In the genomic region with DNA sequence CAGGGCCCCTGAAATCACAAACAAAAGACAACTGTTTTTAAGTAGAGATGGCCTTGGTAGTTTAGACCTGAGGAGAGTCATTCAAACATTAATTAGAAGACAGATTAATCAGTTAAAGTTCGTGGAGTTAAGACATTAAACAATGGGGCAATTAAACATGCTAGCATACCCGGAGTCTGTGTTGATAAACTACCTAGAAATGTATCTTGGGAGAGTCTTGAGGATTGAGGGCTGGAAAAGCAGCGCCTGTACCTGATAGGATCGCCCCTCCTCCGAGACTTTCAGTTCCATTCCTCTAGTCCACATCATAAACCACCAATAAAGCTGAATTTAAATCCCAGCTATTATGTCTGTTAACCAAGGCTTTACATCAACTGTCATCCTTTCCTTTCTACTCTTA, we compare ENCODE assay signal across 9 cellular contexts. TPM values are rescaled to one million over a fixed set of nuclear protein-coding genes. Genes with fewer than 3 reads are reported as not detected.
A peak's percentile ranks its signal among the peaks of the same experiment; 100 is the strongest.
DNase-seq lines count a peak whose midpoint lies in the region; ATAC-seq, FAIRE-seq and TF ChIP-seq lines count a peak whose summit lies in the region.
"Had no signal": no experiment of that assay in that cellular context is flagged by ENCODE, and none has a peak within 500 bp of the region (broad histone marks: within the 10 kb centered on the region; RNA-seq: fewer than 3 reads in every experiment).

No MANE protein-coding gene starts in this region.

- H3K4me1 Mint-ChIP-seq in natural killer cell treated with Interleukin-12 subunit alpha and Interleukin-12 subunit beta and Interleukin-15 and Interleukin-18, amount 100 ng/mL, for 72 hours (ENCODE audit: low read depth in 2 of 2) = peaks cover 11 to 14% of the 10 kb centered on the region in 2 donors

- TF ChIP-seq POLR2A in GM12891 (IDR thresholded peaks at IDR 0.05; ENCODE audit: low read depth, low read length) (no peak), GM18505 (IDR thresholded peaks at IDR 0.05; ENCODE audit: borderline replicate concordance, extremely low read depth, insufficient read depth, insufficient read length) (no peak)

- intact Hi-C loops in dorsolateral prefrontal cortex (cut with DNase I) = loop anchor here (5.0 to 10.0 kb wide), 2 partner anchors 54 to 1773 kb away; partner anchors contain the start of genes DNAI7 (in 2 of the 2), ETFRF1 (in 2 of the 2) and MED21 (in 1 of the 2)

- H3K36me3 Mint-ChIP-seq in natural killer cell treated with Interleukin-12 subunit alpha and Interleukin-12 subunit beta and Interleukin-15 and Interleukin-18, amount 100 ng/mL, for 72 hours = no peaks in the 10 kb centered on the region

- peaks cover 6% of the 10 kb centered on the region for H3K4me1 ChIP-seq in BE2C

- H3K27ac Mint-ChIP-seq in natural killer cell treated with Interleukin-12 subunit alpha and Interleukin-12 subunit beta and Interleukin-15 and Interleukin-18, amount 100 ng/mL, for 72 hours = peak overlapping the region in 1 of 2 donors; percentile 83

- H3K4me3 ChIP-seq in BE2C (ENCODE audit: low read depth, low read length) = peak overlapping the region; percentile 76
- H3K4me3 ChIP-seq in dorsolateral prefrontal cortex = peak overlapping the region; percentile 69 to 97 (median 86)

- H3K27ac ChIP-seq in dorsolateral prefrontal cortex = peak overlapping the region in 54 of 59 donors; percentile 67 to 96 (median 86)

- no peaks in the 10 kb centered on the region for H3K9me3 ChIP-seq in BE2C

- H3K36me3 ChIP-seq in BE2C = 0 out of 2 replicates have a peak, but pooled peaks cover 3% of the 10 kb centered on the region

- TF ChIP-seq CTCF in BE2C (IDR thresholded peaks at IDR 0.05; ENCODE audit: low read depth, low read length) = no peak
- TF ChIP-seq CTCF in dorsolateral prefrontal cortex (IDR thresholded peaks at IDR 0.05 in 54 of 56, conservative IDR thresholded peaks at IDR 0.05 in 2 of 56; ENCODE audit: low read depth in 1 of 56, partially characterized antibody in 56 of 56) = no peak

- peak overlapping the region; percentile 90 for H3K4me3 Mint-ChIP-seq in natural killer cell treated with Interleukin-12 subunit alpha and Interleukin-12 subunit beta and Interleukin-15 and Interleukin-18, amount 100 ng/mL, for 72 hours

- no peaks in the 10 kb centered on the region for H3K27me3 ChIP-seq in BE2C
- H3K27me3 ChIP-seq in dorsolateral prefrontal cortex = no peaks in the 10 kb centered on the region

- no peaks in the 10 kb centered on the region for H3K27me3 Mint-ChIP-seq in natural killer cell treated with Interleukin-12 subunit alpha and Interleukin-12 subunit beta and Interleukin-15 and Interleukin-18, amount 100 ng/mL, for 72 hours

- H3K9me3 Mint-ChIP-seq in natural killer cell treated with Interleukin-12 subunit alpha and Interleukin-12 subunit beta and Interleukin-15 and Interleukin-18, amount 100 ng/mL, for 72 hours = no peaks in the 10 kb centered on the region

- FAIRE-seq in GM12891 (lab: Jason Lieb, UNC) = no peak

- DNase-seq in BE2C = no peak
- DNase-seq in MV-4-11 (lab: John Stamatoyannopoulos, UW) = peak; percentile 5
- DNase-seq in dorsolateral prefrontal cortex = no peak
- DNase-seq in natural killer cell treated with Interleukin-12 subunit alpha and Interleukin-12 subunit beta and Interleukin-15 and Interleukin-18, amount 100 ng/mL, for 72 hours (ENCODE audit: low spot score) = no peak
- no peak for DNase-seq in GM12891 (ENCODE audit: insufficient read length, low spot score)
- DNase-seq in stimulated activated CD4-positive, alpha-beta T cell treated with anti-CD3 and anti-CD28 coated beads, Interleukin-4, amount 100 ng/mL, for 4 hours = no peak
- DNase-seq in amniotic stem cell (lab: John Stamatoyannopoulos, UW) = no peak

- no peak for ATAC-seq in natural killer cell treated with Interleukin-12 subunit alpha and Interleukin-12 subunit beta and Interleukin-15 and Interleukin-18, amount 100 ng/mL, for 72 hours
- no peak for ATAC-seq in GM18505 (IDR thresholded peaks at IDR 0.05; ENCODE audit: unreplicated experiment)

TF ChIP-seq in GM12891, 5 proteins besides CTCF, POLR2A, EP300 and RAD21:
- TF ChIP-seq POU2F2 (IDR thresholded peaks at IDR 0.05; ENCODE audit: low read depth, low read length) (no peak), PAX5 (IDR thresholded peaks at IDR 0.05; ENCODE audit: insufficient read depth, low read length, severe bottlenecking) (no peak), SPI1 (IDR thresholded peaks at IDR 0.05; ENCODE audit: low read depth, low read length) (no peak), POLR2AphosphoS5 (IDR thresholded peaks at IDR 0.05; ENCODE audit: low read depth, low read length) (no peak), TAF1 (IDR thresholded peaks at IDR 0.05; ENCODE audit: low read depth, low read length) (no peak)

RNA-seq across cellular contexts. Expression of gene KRAS, which starts 1.0 kb away (rescaled TPM):
- polyA plus RNA-seq in BE2C (2012; ENCODE audit: insufficient read depth, insufficient read length, low read depth) = 12.7 TPM
- total RNA-seq in dorsolateral prefrontal cortex = 10 to 100 TPM; 17.4 to 48.2 (median 32.9) TPM
- total RNA-seq in natural killer cell treated with Interleukin-12 subunit alpha and Interleukin-12 subunit beta and Interleukin-15 and Interleukin-18, amount 100 ng/mL, for 72 hours = 10 to 100 TPM; 20.5 to 21.5 TPM
- polyA plus RNA-seq in GM12891 (2012; ENCODE audit: low read depth, missing spikeins) = 2.0 TPM

RNA-seq across cellular contexts. Expression of gene ETFRF1, which starts 56.7 kb away (rescaled TPM):
- polyA plus RNA-seq in BE2C (2012; ENCODE audit: insufficient read depth, insufficient read length, low read depth) = 7.5 TPM
- 10 to 100 TPM; 33.4 to 70.2 (median 44.9) TPM for total RNA-seq in dorsolateral prefrontal cortex
- 10 to 100 TPM in 1 of 2 donors, 1 to 10 TPM in 1; 6.6 to 10.7 TPM for total RNA-seq in natural killer cell treated with Interleukin-12 subunit alpha and Interleukin-12 subunit beta and Interleukin-15 and Interleukin-18, amount 100 ng/mL, for 72 hours
- polyA plus RNA-seq in GM12891 (2012; ENCODE audit: low read depth, missing spikeins) = 12.3 TPM

RNA-seq across cellular contexts. Expression of gene DNAI7, which starts 56.8 kb away (rescaled TPM):
- not detected for polyA plus RNA-seq in BE2C (2012; ENCODE audit: insufficient read depth, insufficient read length, low read depth)
- total RNA-seq in dorsolateral prefrontal cortex = 10 to 100 TPM in 3 of 120 experiments, 1 to 10 TPM in 117; 2.2 to 10.9 (median 6.2) TPM
- under 1 TPM in 1 of 2 donors, not detected in 1; 0.17 TPM for total RNA-seq in natural killer cell treated with Interleukin-12 subunit alpha and Interleukin-12 subunit beta and Interleukin-15 and Interleukin-18, amount 100 ng/mL, for 72 hours
- polyA plus RNA-seq in GM12891 (2012; ENCODE audit: low read depth, missing spikeins) = 0.05 TPM
- total RNA-seq: NCI-H460 had no signal
